Comparison of ENCODE assay signal across 1 cellular context in the genomic region with DNA sequence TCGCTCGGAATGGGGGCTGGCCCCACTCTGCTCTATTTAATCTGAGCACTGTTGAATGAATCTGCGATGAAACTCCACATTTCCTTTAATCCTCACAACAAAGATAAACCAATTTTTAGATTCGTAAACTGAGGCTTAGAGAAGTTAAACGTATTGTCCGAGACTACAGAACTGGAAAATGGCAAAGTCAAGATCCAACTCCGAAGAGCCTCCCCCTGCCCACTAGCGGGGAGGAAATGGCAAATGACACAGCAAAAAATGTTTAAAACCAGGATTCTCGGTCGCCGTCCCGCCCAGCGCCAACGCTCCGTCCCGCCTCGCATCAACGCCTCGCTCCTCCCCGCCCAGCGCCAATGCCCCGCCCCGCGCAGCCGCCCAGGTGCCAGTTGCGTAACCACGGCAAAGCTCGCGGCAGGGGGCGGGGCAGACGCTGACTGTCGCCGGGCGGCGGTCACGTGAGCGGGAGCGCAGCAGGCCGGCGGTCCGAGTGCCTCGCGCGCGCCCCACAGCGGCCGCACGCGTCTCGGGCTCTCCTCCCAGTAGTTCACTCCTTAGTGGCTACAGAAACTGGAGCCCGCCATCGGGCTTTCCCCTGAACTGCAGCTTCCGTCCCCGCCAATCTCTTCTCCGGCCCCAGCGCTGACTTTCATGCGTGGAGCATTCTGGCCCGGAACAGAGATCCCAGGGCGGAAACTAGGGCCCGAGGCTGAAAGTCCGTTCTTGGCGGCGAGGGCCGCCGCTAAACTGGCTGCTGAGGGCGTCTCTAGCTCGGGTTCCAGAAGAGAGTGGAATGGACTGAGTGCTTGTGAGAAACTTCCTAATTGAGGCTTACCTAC.
A peak's percentile ranks its signal among the peaks of the same experiment; 100 is the strongest.
TF ChIP-seq lines count a peak whose summit lies in the region.

No MANE protein-coding gene starts in this region.

TF ChIP-seq in HepG2, 621 proteins besides CTCF, POLR2A, EP300 and RAD21 (continued from another document and continues in another):
- TF ChIP-seq YY1 (IDR thresholded peaks at IDR 0.05; ENCODE audit: insufficient read depth, insufficient replicate concordance, low read depth, low read length): peak; percentile 81
- TF ChIP-seq PAWR (CRISPR knock-in tag; IDR thresholded peaks at IDR 0.05; ENCODE audit: borderline replicate concordance): no peak
- TF ChIP-seq, protein P1, sequence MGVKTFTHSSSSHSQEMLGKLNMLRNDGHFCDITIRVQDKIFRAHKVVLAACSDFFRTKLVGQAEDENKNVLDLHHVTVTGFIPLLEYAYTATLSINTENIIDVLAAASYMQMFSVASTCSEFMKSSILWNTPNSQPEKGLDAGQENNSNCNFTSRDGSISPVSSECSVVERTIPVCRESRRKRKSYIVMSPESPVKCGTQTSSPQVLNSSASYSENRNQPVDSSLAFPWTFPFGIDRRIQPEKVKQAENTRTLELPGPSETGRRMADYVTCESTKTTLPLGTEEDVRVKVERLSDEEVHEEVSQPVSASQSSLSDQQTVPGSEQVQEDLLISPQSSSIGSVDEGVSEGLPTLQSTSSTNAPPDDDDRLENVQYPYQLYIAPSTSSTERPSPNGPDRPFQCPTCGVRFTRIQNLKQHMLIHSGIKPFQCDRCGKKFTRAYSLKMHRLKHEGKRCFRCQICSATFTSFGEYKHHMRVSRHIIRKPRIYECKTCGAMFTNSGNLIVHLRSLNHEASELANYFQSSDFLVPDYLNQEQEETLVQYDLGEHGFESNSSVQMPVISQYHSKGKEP (CRISPR knock-in tag; IDR thresholded peaks at IDR 0.05): no peak; the same call in 1 of the 2 replicates
- TF ChIP-seq TOPORS (CRISPR knock-in tag; IDR thresholded peaks at IDR 0.05): no peak
- TF ChIP-seq RBAK (CRISPR knock-in tag; IDR thresholded peaks at IDR 0.05): no peak
- peak; percentile 59; the same call in 1 of the 2 replicates for TF ChIP-seq ZNF713 (CRISPR knock-in tag; IDR thresholded peaks at IDR 0.05)
- TF ChIP-seq, protein P2, sequence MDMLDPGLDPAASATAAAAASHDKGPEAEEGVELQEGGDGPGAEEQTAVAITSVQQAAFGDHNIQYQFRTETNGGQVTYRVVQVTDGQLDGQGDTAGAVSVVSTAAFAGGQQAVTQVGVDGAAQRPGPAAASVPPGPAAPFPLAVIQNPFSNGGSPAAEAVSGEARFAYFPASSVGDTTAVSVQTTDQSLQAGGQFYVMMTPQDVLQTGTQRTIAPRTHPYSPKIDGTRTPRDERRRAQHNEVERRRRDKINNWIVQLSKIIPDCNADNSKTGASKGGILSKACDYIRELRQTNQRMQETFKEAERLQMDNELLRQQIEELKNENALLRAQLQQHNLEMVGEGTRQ (IDR thresholded peaks at IDR 0.05; ENCODE audit: low read depth, low read length): peak; percentile 90
- TF ChIP-seq, protein P2 (CRISPR knock-in tag; IDR thresholded peaks at IDR 0.05; ENCODE audit: borderline replicate concordance): peak; percentile 79; the same call in 1 of the 2 replicates
- peak; percentile 98 for TF ChIP-seq SP4 (CRISPR knock-in tag; IDR thresholded peaks at IDR 0.05)
- TF ChIP-seq, protein P3, sequence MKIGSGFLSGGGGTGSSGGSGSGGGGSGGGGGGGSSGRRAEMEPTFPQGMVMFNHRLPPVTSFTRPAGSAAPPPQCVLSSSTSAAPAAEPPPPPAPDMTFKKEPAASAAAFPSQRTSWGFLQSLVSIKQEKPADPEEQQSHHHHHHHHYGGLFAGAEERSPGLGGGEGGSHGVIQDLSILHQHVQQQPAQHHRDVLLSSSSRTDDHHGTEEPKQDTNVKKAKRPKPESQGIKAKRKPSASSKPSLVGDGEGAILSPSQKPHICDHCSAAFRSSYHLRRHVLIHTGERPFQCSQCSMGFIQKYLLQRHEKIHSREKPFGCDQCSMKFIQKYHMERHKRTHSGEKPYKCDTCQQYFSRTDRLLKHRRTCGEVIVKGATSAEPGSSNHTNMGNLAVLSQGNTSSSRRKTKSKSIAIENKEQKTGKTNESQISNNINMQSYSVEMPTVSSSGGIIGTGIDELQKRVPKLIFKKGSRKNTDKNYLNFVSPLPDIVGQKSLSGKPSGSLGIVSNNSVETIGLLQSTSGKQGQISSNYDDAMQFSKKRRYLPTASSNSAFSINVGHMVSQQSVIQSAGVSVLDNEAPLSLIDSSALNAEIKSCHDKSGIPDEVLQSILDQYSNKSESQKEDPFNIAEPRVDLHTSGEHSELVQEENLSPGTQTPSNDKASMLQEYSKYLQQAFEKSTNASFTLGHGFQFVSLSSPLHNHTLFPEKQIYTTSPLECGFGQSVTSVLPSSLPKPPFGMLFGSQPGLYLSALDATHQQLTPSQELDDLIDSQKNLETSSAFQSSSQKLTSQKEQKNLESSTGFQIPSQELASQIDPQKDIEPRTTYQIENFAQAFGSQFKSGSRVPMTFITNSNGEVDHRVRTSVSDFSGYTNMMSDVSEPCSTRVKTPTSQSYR (CRISPR knock-in tag; IDR thresholded peaks at IDR 0.05; ENCODE audit: borderline replicate concordance): peak; percentile 84
- TF ChIP-seq, protein P4, sequence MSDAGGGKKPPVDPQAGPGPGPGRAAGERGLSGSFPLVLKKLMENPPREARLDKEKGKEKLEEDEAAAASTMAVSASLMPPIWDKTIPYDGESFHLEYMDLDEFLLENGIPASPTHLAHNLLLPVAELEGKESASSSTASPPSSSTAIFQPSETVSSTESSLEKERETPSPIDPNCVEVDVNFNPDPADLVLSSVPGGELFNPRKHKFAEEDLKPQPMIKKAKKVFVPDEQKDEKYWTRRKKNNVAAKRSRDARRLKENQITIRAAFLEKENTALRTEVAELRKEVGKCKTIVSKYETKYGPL (CRISPR knock-in tag; IDR thresholded peaks at IDR 0.05): peak; percentile 95
- TF ChIP-seq ZNF563 (CRISPR knock-in tag; IDR thresholded peaks at IDR 0.05): no peak
- peak; percentile 34; the same call in 1 of the 2 replicates for TF ChIP-seq ZNF337 (CRISPR knock-in tag; IDR thresholded peaks at IDR 0.05; ENCODE audit: borderline replicate concordance, low read depth)
- no peak for TF ChIP-seq IKZF1 (IDR thresholded peaks at IDR 0.05)
- TF ChIP-seq, protein P5, sequence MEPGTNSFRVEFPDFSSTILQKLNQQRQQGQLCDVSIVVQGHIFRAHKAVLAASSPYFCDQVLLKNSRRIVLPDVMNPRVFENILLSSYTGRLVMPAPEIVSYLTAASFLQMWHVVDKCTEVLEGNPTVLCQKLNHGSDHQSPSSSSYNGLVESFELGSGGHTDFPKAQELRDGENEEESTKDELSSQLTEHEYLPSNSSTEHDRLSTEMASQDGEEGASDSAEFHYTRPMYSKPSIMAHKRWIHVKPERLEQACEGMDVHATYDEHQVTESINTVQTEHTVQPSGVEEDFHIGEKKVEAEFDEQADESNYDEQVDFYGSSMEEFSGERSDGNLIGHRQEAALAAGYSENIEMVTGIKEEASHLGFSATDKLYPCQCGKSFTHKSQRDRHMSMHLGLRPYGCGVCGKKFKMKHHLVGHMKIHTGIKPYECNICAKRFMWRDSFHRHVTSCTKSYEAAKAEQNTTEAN (CRISPR knock-in tag; conservative IDR thresholded peaks at IDR 0.05): no peak; the same call in 1 of the 2 replicates
- TF ChIP-seq ZNF564 (CRISPR knock-in tag; IDR thresholded peaks at IDR 0.05): no peak
- TF ChIP-seq NFATC3 (CRISPR knock-in tag; IDR thresholded peaks at IDR 0.05): no peak
- TF ChIP-seq ZNF468 (CRISPR knock-in tag; IDR thresholded peaks at IDR 0.05): no peak
- TF ChIP-seq ZBTB21 (CRISPR knock-in tag; IDR thresholded peaks at IDR 0.05): no peak
- no peak; the same call in 1 of the 2 replicates for TF ChIP-seq KMT2B (CRISPR knock-in tag; IDR thresholded peaks at IDR 0.05)
- TF ChIP-seq MTA1 (CRISPR knock-in tag; IDR thresholded peaks at IDR 0.05; ENCODE audit: borderline replicate concordance): no peak
- TF ChIP-seq, protein P6, sequence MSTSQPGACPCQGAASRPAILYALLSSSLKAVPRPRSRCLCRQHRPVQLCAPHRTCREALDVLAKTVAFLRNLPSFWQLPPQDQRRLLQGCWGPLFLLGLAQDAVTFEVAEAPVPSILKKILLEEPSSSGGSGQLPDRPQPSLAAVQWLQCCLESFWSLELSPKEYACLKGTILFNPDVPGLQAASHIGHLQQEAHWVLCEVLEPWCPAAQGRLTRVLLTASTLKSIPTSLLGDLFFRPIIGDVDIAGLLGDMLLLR (CRISPR knock-in tag; IDR thresholded peaks at IDR 0.05): no peak
- TF ChIP-seq NFE2L1 (CRISPR knock-in tag; IDR thresholded peaks at IDR 0.05; ENCODE audit: borderline replicate concordance): peak; percentile 99
- no peak for TF ChIP-seq ZNF879 (CRISPR knock-in tag; IDR thresholded peaks at IDR 0.05)
- peak; percentile 59; the same call in 1 of the 2 replicates for TF ChIP-seq FOXK1 (CRISPR knock-in tag; IDR thresholded peaks at IDR 0.05; ENCODE audit: borderline replicate concordance, low read depth)
- TF ChIP-seq POLR2AphosphoS5 (IDR thresholded peaks at IDR 0.05; ENCODE audit: low read depth, low read length): peak; percentile 88
- TF ChIP-seq ZSCAN20 (CRISPR knock-in tag; IDR thresholded peaks at IDR 0.05; ENCODE audit: borderline replicate concordance): no peak
- TF ChIP-seq, protein P7, sequence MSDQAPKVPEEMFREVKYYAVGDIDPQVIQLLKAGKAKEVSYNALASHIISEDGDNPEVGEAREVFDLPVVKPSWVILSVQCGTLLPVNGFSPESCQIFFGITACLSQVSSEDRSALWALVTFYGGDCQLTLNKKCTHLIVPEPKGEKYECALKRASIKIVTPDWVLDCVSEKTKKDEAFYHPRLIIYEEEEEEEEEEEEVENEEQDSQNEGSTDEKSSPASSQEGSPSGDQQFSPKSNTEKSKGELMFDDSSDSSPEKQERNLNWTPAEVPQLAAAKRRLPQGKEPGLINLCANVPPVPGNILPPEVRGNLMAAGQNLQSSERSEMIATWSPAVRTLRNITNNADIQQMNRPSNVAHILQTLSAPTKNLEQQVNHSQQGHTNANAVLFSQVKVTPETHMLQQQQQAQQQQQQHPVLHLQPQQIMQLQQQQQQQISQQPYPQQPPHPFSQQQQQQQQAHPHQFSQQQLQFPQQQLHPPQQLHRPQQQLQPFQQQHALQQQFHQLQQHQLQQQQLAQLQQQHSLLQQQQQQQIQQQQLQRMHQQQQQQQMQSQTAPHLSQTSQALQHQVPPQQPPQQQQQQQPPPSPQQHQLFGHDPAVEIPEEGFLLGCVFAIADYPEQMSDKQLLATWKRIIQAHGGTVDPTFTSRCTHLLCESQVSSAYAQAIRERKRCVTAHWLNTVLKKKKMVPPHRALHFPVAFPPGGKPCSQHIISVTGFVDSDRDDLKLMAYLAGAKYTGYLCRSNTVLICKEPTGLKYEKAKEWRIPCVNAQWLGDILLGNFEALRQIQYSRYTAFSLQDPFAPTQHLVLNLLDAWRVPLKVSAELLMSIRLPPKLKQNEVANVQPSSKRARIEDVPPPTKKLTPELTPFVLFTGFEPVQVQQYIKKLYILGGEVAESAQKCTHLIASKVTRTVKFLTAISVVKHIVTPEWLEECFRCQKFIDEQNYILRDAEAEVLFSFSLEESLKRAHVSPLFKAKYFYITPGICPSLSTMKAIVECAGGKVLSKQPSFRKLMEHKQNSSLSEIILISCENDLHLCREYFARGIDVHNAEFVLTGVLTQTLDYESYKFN (CRISPR knock-in tag; conservative IDR thresholded peaks at IDR 0.05): peak; percentile 85
- TF ChIP-seq ELF3 (CRISPR knock-in tag; IDR thresholded peaks at IDR 0.05): peak; percentile 89
- TF ChIP-seq ZNF282 (IDR thresholded peaks at IDR 0.05; ENCODE audit: partially characterized antibody): no peak
- TF ChIP-seq, protein P8, sequence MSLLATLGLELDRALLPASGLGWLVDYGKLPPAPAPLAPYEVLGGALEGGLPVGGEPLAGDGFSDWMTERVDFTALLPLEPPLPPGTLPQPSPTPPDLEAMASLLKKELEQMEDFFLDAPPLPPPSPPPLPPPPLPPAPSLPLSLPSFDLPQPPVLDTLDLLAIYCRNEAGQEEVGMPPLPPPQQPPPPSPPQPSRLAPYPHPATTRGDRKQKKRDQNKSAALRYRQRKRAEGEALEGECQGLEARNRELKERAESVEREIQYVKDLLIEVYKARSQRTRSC (CRISPR knock-in tag; IDR thresholded peaks at IDR 0.05; ENCODE audit: low read depth): peak; percentile 23; the same call in 1 of the 2 replicates
- TF ChIP-seq ZNF451 (CRISPR knock-in tag; IDR thresholded peaks at IDR 0.05): peak; percentile 94; the same call in 1 of the 2 replicates
- TF ChIP-seq BORCS8-MEF2B (CRISPR knock-in tag; IDR thresholded peaks at IDR 0.05): peak; percentile 82
- TF ChIP-seq NRL (CRISPR knock-in tag; IDR thresholded peaks at IDR 0.05; ENCODE audit: borderline replicate concordance): peak; percentile 54; the same call in 1 of the 2 replicates
- TF ChIP-seq, protein P9, sequence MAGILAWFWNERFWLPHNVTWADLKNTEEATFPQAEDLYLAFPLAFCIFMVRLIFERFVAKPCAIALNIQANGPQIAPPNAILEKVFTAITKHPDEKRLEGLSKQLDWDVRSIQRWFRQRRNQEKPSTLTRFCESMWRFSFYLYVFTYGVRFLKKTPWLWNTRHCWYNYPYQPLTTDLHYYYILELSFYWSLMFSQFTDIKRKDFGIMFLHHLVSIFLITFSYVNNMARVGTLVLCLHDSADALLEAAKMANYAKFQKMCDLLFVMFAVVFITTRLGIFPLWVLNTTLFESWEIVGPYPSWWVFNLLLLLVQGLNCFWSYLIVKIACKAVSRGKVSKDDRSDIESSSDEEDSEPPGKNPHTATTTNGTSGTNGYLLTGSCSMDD (CRISPR knock-in tag; IDR thresholded peaks at IDR 0.05): no peak
- no peak for TF ChIP-seq THYN1 (CRISPR knock-in tag; IDR thresholded peaks at IDR 0.05; ENCODE audit: borderline replicate concordance, low read depth)
- 0 out of 2 replicates have a peak, but pooled peaks have one; percentile 56 for TF ChIP-seq ZNF724P (CRISPR knock-in tag; IDR thresholded peaks at IDR 0.05; ENCODE audit: borderline replicate concordance)
- TF ChIP-seq ZNF792 (CRISPR knock-in tag; IDR thresholded peaks at IDR 0.05): no peak
- TF ChIP-seq ZNF598 (CRISPR knock-in tag; IDR thresholded peaks at IDR 0.05; ENCODE audit: borderline replicate concordance): peak; percentile 94
- TF ChIP-seq, protein P10, sequence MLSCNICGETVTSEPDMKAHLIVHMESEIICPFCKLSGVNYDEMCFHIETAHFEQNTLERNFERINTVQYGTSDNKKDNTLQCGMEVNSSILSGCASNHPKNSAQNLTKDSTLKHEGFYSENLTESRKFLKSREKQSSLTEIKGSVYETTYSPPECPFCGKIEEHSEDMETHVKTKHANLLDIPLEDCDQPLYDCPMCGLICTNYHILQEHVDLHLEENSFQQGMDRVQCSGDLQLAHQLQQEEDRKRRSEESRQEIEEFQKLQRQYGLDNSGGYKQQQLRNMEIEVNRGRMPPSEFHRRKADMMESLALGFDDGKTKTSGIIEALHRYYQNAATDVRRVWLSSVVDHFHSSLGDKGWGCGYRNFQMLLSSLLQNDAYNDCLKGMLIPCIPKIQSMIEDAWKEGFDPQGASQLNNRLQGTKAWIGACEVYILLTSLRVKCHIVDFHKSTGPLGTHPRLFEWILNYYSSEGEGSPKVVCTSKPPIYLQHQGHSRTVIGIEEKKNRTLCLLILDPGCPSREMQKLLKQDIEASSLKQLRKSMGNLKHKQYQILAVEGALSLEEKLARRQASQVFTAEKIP (CRISPR knock-in tag; IDR thresholded peaks at IDR 0.05; ENCODE audit: borderline replicate concordance): no peak
- no peak; the same call in 1 of the 2 replicates for TF ChIP-seq ZNF777 (CRISPR knock-in tag; IDR thresholded peaks at IDR 0.05)
- TF ChIP-seq ZNF546 (CRISPR knock-in tag; conservative IDR thresholded peaks at IDR 0.05): peak; percentile 80; the same call in 1 of the 2 replicates
- TF ChIP-seq EHMT2 (IDR thresholded peaks at IDR 0.05; ENCODE audit: borderline replicate concordance, low read depth, low read length): no peak
- no peak for TF ChIP-seq ZNF24 (IDR thresholded peaks at IDR 0.05)
